10 cellular contexts compared by ENCODE assay signal in genomic region chr16:27244363-27244755, GRCh38. TPM values are rescaled to one million over a fixed set of nuclear protein-coding genes. Genes with fewer than 3 reads are reported as not detected.
DNase-seq lines count a peak whose midpoint lies in the region; ATAC-seq and TF ChIP-seq lines count a peak whose summit lies in the region.
"Had no signal": no experiment of that assay in that cellular context is flagged by ENCODE, and none has a peak within 500 bp of the region (broad histone marks: within the 10 kb centered on the region; RNA-seq: fewer than 3 reads in every experiment).

No MANE protein-coding gene starts in this region.

- TF ChIP-seq CTCF in adrenal gland (IDR thresholded peaks at IDR 0.05) (no peak), testis (IDR thresholded peaks at IDR 0.05) (no peak)

- peak; percentile 12 for DNase-seq in activated T-cell treated with anti-CD3 and anti-CD28 coated beads, Interleukin-2, amount 50 U/mL, for 1 hour
- no peak for DNase-seq in activated T-cell treated with anti-CD3 and anti-CD28 coated beads for 4 hours
- DNase-seq in adrenal gland, result peak in 3 of 7 donors; percentile 10 to 20 (median 17)
- DNase-seq in naive B cell, result no peak
- peak; percentile 7 for DNase-seq in testis
- no peak for DNase-seq in NCI-H1105 treated with DMSO at 0.1 percent for 48 hours (lab: John Stamatoyannopoulos, UW)
- DNase-seq in kidney tubule cell (ENCODE audit: low spot score), result no peak
- DNase-seq in NCI-H524 treated with DMSO at 0.1 percent for 48 hours (lab: John Stamatoyannopoulos, UW), result no peak
- DNase-seq: NCI-H1092 treated with DMSO at 0.1 percent for 48 hours had no signal

- peaks cover 10 to 13% of the 10 kb centered on the region in 2 donors for H3K36me3 Mint-ChIP-seq in naive B cell
- H3K36me3 Mint-ChIP-seq: mesothelial cell of epicardium had no signal

- no peak for ATAC-seq in naive B cell (ENCODE audit: low read depth in 2 of 2)

- H3K4me1 ChIP-seq in adrenal gland (replicated peaks in 1 of 2) (peaks cover 32 to 64% of the 10 kb centered on the region in 2 donors), testis (peaks cover 33% of the 10 kb centered on the region)

- peaks cover 47 to 79% (median 64%) of the 10 kb centered on the region in 3 donors for H3K4me1 Mint-ChIP-seq in naive B cell

- H3K4me3 ChIP-seq in adrenal gland (no peak overlapping the region), testis (no peak overlapping the region)

- H3K4me3 Mint-ChIP-seq in naive B cell, result peak overlapping the region in 5 of 8 donors; percentile 35 to 72 (median 50)
- H3K4me3 Mint-ChIP-seq: mesothelial cell of epicardium had no signal

- no peaks in the 10 kb centered on the region for H3K27me3 Mint-ChIP-seq in naive B cell

- peaks cover 0 to 7% (median 0%) of the 10 kb centered on the region in 7 donors for H3K9me3 Mint-ChIP-seq in naive B cell
- H3K9me3 Mint-ChIP-seq: mesothelial cell of epicardium had no signal

- intact Hi-C loops in adrenal gland (cut with DNase I) (no loop called here), testis (cut with DNase I; ENCODE audit: low total_unique reads) (no loop called here)

- peak overlapping the region in 4 of 6 donors; percentile 79 to 83 (median 81) for H3K27ac Mint-ChIP-seq in naive B cell
- H3K27ac Mint-ChIP-seq: mesothelial cell of epicardium had no signal

- TF ChIP-seq POLR2A in adrenal gland (IDR thresholded peaks at IDR 0.05), result no peak
- no peak for TF ChIP-seq POLR2A in testis (IDR thresholded peaks at IDR 0.05)

- H3K9me3 ChIP-seq in adrenal gland (replicated peaks in 1 of 3) (no peaks in the 10 kb centered on the region), testis (no peaks in the 10 kb centered on the region)

- H3K36me3 ChIP-seq in adrenal gland (replicated peaks in 1 of 2) (no peaks in the 10 kb centered on the region), testis (ENCODE audit: low read depth, missing control alignments) (no peaks in the 10 kb centered on the region)

- H3K27me3 ChIP-seq in adrenal gland (no peaks in the 10 kb centered on the region), testis (no peaks in the 10 kb centered on the region)

- H3K27ac ChIP-seq in adrenal gland, result peak overlapping the region in 3 of 5 donors; percentile 41 to 84 (median 67)
- H3K27ac ChIP-seq in testis, result peak overlapping the region in 1 of 2 donors; percentile 60

- WGBS in adrenal gland, 4 donors, result 88 to 97% (median 92%) methylated on average over 7 of the region's 7 CpGs
- WGBS in testis, 2 donors, result 86 to 95% methylated on average over 7 of the region's 7 CpGs

RNA-seq across cellular contexts. Expression of gene NSMCE1, which starts 24.2 kb away (rescaled TPM):
- total RNA-seq in adrenal gland, result 100 to 1,000 TPM in 1 of 8 donors, 10 to 100 TPM in 7; 75.0 to 182 (median 91.1) TPM
- 10 to 100 TPM; 54.3 to 93.9 (median 79.4) TPM for polyA plus RNA-seq in adrenal gland
- polyA plus RNA-seq in naive B cell (ENCODE audit: low read depth in 6 of 6), result 100 to 1,000 TPM; 178 to 217 (median 195) TPM
- 10 to 100 TPM; 58.1 to 71.1 TPM for total RNA-seq in testis
- polyA plus RNA-seq in testis (ENCODE audit: insufficient read depth, low read depth, low replicate concordance), result 135 TPM

RNA-seq across cellular contexts. Expression of gene KDM8, which starts 41.0 kb away (rescaled TPM):
- total RNA-seq in adrenal gland (10 to 100 TPM in 2 of 8 donors, 1 to 10 TPM in 6; 3.4 to 10.8 (median 6.8) TPM), testis (10 to 100 TPM in 1 of 2 donors, 1 to 10 TPM in 1; 8.3 to 14.7 TPM)
- polyA plus RNA-seq in adrenal gland (10 to 100 TPM in 2 of 3 donors, 1 to 10 TPM in 1; 3.7 to 14.6 (median 11.5) TPM), naive B cell (ENCODE audit: low read depth in 6 of 6) (1 to 10 TPM in 5 of 6 donors, not detected in 1; 2.9 to 8.2 (median 4.2) TPM), testis (ENCODE audit: insufficient read depth, low read depth, low replicate concordance) (5.7 TPM)

Comparison
In these comparisons a context has a peak if more than half of its experiments do, and no peak if none do; other contexts are left out.
1. DNase-seq: peak in activated T-cell treated with anti-CD3 and anti-CD28 coated beads, Interleukin-2, amount 50 U/mL, for 1 hour (single experiment) and testis (single experiment); none in activated T-cell treated with anti-CD3 and anti-CD28 coated beads for 4 hours (single experiment), naive B cell (single experiment), NCI-H1105 treated with DMSO at 0.1 percent for 48 hours (single experiment), kidney tubule cell (single experiment) and NCI-H524 treated with DMSO at 0.1 percent for 48 hours (single experiment).